ENCODE assay signal across 30 cellular contexts in the genomic region with DNA sequence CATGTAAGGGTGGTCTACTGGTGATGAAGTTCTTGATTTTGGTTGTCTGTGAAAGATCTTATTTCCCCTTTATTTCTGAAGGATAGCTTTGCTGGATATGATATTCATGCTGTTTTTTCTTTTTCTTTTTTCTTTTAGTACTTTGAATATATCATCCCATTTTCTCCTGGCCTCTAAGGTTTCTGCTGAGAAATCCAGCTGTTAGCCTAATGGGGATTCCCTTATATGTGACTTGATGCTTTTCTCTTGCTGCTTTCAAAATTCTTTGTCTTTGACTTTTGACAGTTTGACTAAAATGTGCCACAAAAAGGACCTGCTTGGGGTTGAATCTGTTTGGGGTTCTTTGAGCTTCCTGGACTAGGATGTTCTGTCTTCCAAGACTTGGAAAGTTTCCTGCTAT.
"Had no signal": no experiment of that assay in that cellular context is flagged by ENCODE, and none has a peak within 500 bp of the region (broad histone marks: within the 10 kb centered on the region; RNA-seq: fewer than 3 reads in every experiment).

No MANE protein-coding gene starts in this region.

- H3K27ac Mint-ChIP-seq: natural killer cell; nephron; neural progenitor cell; progenitor cell of endocrine pancreas; stimulated activated memory B cell treated with anti-CD40 and anti-IgM and Interleukin-4, amounts not matched to agents 10 μg/mL and 1 μg/mL and 100 μg/mL, for 72 hours; stimulated activated naive CD8-positive, alpha-beta T cell treated with anti-CD3 and anti-CD28 coated beads, Interleukin-15, amount 100 ng/mL, for 72 hours; type B pancreatic cell had no signal

- H3K27me3 Mint-ChIP-seq: progenitor cell of endocrine pancreas; stimulated activated memory B cell treated with anti-CD40 and anti-IgM and Interleukin-4, amounts not matched to agents 10 μg/mL and 1 μg/mL and 100 μg/mL, for 72 hours; stimulated activated naive CD8-positive, alpha-beta T cell treated with anti-CD3 and anti-CD28 coated beads, Interleukin-15, amount 100 ng/mL, for 72 hours; type B pancreatic cell had no signal

- H3K36me3 ChIP-seq: ovary, uterus had no signal

- H3K4me2 ChIP-seq: neural progenitor cell had no signal

- H2AFZ ChIP-seq: neural progenitor cell, parathyroid adenoma had no signal

- H3K79me2 ChIP-seq: parathyroid adenoma had no signal

- ATAC-seq: natural killer cell; psoas muscle; right cardiac atrium; right lobe of liver; stimulated activated memory B cell treated with anti-CD40 and anti-IgM and Interleukin-4, amounts not matched to agents 10 μg/mL and 1 μg/mL and 100 μg/mL, for 72 hours; stimulated activated naive CD8-positive, alpha-beta T cell treated with anti-CD3 and anti-CD28 coated beads, Interleukin-15, amount 100 ng/mL, for 72 hours; stimulated activated naive CD8-positive, alpha-beta T cell treated with anti-CD3 and anti-CD28 coated beads, Interleukin-15, Interleukin-2, amounts not matched to agents 100 U/mL and 50 U/mL, for 24 hours; upper lobe of right lung had no signal

- H3K9ac ChIP-seq: neural progenitor cell, parathyroid adenoma had no signal

- H3K4me3 ChIP-seq: neural progenitor cell, ovary, psoas muscle, right lobe of liver, sigmoid colon, suprapubic skin, testis, tibial artery, transverse colon, upper lobe of right lung, uterus had no signal

- DNase-seq: natural killer cell; occipital lobe; ovary; posterior cingulate gyrus; psoas muscle; right cardiac atrium; right lobe of liver; sigmoid colon; small intestine; stimulated activated CD4-positive, alpha-beta T cell treated with anti-CD3 and anti-CD28 coated beads, Interleukin-15, amount 100 ng/mL, for 24 hours; stimulated activated CD4-positive, alpha-beta T cell treated with anti-CD3 and anti-CD28 coated beads, Interleukin-2, amount 100 ng/mL, for 24 hours; stimulated activated CD4-positive, alpha-beta T cell treated with anti-CD3 and anti-CD28 coated beads, Interleukin-2, amount 100 ng/mL, for 48 hours; stimulated activated CD4-positive, alpha-beta T cell treated with anti-CD3 and anti-CD28 coated beads, Interleukin-4, amount 100 ng/mL, for 4 hours; stimulated activated CD8-positive, alpha-beta memory T cell treated with anti-CD3 and anti-CD28 coated beads, Interleukin-4, amount 100 ng/mL, for 48 hours; stimulated activated naive CD4-positive, alpha-beta T cell; stimulated activated naive CD8-positive, alpha-beta T cell treated with anti-CD3 and anti-CD28 coated beads, Interleukin-15, amount 100 ng/mL, for 72 hours; stimulated activated naive CD8-positive, alpha-beta T cell treated with anti-CD3 and anti-CD28 coated beads, Interleukin-15, Interleukin-2, amounts not matched to agents 100 U/mL and 50 U/mL, for 24 hours; substantia nigra; testis; tibial artery; transverse colon; upper lobe of right lung; uterus had no signal

- H3K27ac ChIP-seq: neural progenitor cell, ovary, parathyroid adenoma, psoas muscle, right lobe of liver, sigmoid colon, suprapubic skin, testis, tibial artery, transverse colon, upper lobe of right lung, uterus had no signal

- H3K27me3 ChIP-seq: neural progenitor cell, ovary, right lobe of liver, sigmoid colon, suprapubic skin, testis, tibial artery, transverse colon, upper lobe of right lung, uterus had no signal

- H3K4me1 Mint-ChIP-seq: natural killer cell; nephron; neural progenitor cell; stimulated activated memory B cell treated with anti-CD40 and anti-IgM and Interleukin-4, amounts not matched to agents 10 μg/mL and 1 μg/mL and 100 μg/mL, for 72 hours had no signal

- H3K4me3 Mint-ChIP-seq: natural killer cell; nephron; neural progenitor cell; stimulated activated memory B cell treated with anti-CD40 and anti-IgM and Interleukin-4, amounts not matched to agents 10 μg/mL and 1 μg/mL and 100 μg/mL, for 72 hours; stimulated activated naive CD8-positive, alpha-beta T cell treated with anti-CD3 and anti-CD28 coated beads, Interleukin-15, amount 100 ng/mL, for 72 hours; type B pancreatic cell had no signal

- H3K9me3 ChIP-seq: testis had no signal

- H3K4me1 ChIP-seq: neural progenitor cell, parathyroid adenoma, psoas muscle, right lobe of liver, sigmoid colon, suprapubic skin, testis, transverse colon, upper lobe of right lung, uterus had no signal
